Comparison of ENCODE assay signal across 16 cellular contexts in the genomic region with DNA sequence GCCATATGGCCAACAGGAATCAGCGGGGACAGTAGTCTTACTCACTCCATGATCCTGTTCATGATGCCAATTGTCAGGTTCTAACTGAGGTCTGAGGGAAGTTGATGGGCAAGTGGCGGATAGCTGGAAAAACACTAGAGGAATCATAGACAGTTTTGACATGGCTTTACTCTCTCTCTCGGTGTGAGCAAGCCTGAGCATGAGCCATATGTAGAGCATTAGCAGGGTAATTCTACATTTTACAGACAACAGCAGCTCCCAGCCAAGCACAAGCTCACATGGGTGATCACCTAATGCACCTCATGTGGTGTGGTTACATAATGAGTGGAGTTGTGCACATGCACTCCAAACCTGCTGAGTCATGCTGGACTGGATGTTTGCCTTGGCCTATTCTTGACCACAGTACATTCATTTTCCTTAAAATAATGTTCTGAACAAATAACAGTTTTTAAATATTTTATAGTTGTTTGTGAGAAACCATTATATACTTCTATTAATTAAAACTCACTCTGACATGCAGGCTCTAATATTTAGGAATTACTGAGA.
A peak's percentile ranks its signal among the peaks of the same experiment; 100 is the strongest.
DNase-seq lines count a peak whose midpoint lies in the region; ATAC-seq, FAIRE-seq and TF ChIP-seq lines count a peak whose summit lies in the region.
"Had no signal": no experiment of that assay in that cellular context is flagged by ENCODE, and none has a peak within 500 bp of the region (broad histone marks: within the 10 kb centered on the region; RNA-seq: fewer than 3 reads in every experiment).

No MANE protein-coding gene starts in this region.

- H3K4me3 ChIP-seq in choroid plexus epithelial cell (ENCODE audit: low read depth, low read length): no peak overlapping the region
- H3K4me3 ChIP-seq in esophagus squamous epithelium: no peak overlapping the region

- H3K27me3 ChIP-seq in esophagus squamous epithelium: no peaks in the 10 kb centered on the region

- H3K27ac ChIP-seq in esophagus squamous epithelium: no peak overlapping the region
- H3K27ac ChIP-seq: WERI-Rb-1 had no signal

- no peaks in the 10 kb centered on the region for H3K36me3 ChIP-seq in esophagus squamous epithelium
- H3K36me3 ChIP-seq: WERI-Rb-1 had no signal

- ATAC-seq in HG03280 (IDR thresholded peaks at IDR 0.05; ENCODE audit: unreplicated experiment): no peak
- ATAC-seq: effector memory CD8-positive, alpha-beta T cell had no signal

- TF ChIP-seq POLR2A in esophagus squamous epithelium (IDR thresholded peaks at IDR 0.05): no peak
- no peak for TF ChIP-seq POLR2A in GM12892 (IDR thresholded peaks at IDR 0.05; ENCODE audit: low read depth, low read length)

- intact Hi-C loops in esophagus squamous epithelium (cut with DNase I): no loop called here

- 40 to 76% methylated on average over 1 to 3 of the region's 3 CpGs for WGBS in esophagus squamous epithelium, 2 donors

- DNase-seq in GM03348 (ENCODE audit: low spot score) (peak; percentile 21), LHCN-M2 (ENCODE audit: low read depth) (peak; percentile 60), choroid plexus epithelial cell (ENCODE audit: low read depth) (peak; percentile 53), renal cortical epithelial cell (ENCODE audit: low read depth) (peak; percentile 5), esophagus squamous epithelium (lab: John Stamatoyannopoulos, UW) (no peak), GM12892 (ENCODE audit: insufficient read length) (no peak)
- DNase-seq: activated gamma-delta T cell; CD4-positive, alpha-beta T cell; effector memory CD8-positive, alpha-beta T cell; GDM1; kidney glomerular epithelial cell; NCI-H1436; NCI-H526 treated with DMSO at 0.1 percent for 48 hours; RPMI8226; WERI-Rb-1 had no signal

- H3K9me3 ChIP-seq in esophagus squamous epithelium: no peaks in the 10 kb centered on the region

- FAIRE-seq in GM12892 (lab: Jason Lieb, UNC): no peak

- no peaks in the 10 kb centered on the region for H3K4me1 ChIP-seq in esophagus squamous epithelium

- no peak for TF ChIP-seq CTCF in choroid plexus epithelial cell (conservative IDR thresholded peaks at IDR 0.05; ENCODE audit: low read depth, low read length)
- no peak for TF ChIP-seq CTCF in esophagus squamous epithelium (IDR thresholded peaks at IDR 0.05)

Comparison
In these comparisons a context has a peak if more than half of its experiments do, and no peak if none do; other contexts are left out.
1. DNase-seq: peak in GM03348 (single experiment), LHCN-M2 (single experiment), choroid plexus epithelial cell (single experiment) and renal cortical epithelial cell (single experiment); none in esophagus squamous epithelium (single experiment) and GM12892 (single experiment).